8 cellular contexts compared by ENCODE assay signal in genomic region chr10:110221721-110222261, GRCh38.
DNase-seq lines count a peak whose midpoint lies in the region; ATAC-seq and TF ChIP-seq lines count a peak whose summit lies in the region.

No MANE protein-coding gene starts in this region.

- ATAC-seq in HG02610 (IDR thresholded peaks at IDR 0.05; ENCODE audit: unreplicated experiment): peak; percentile 67
- no peak for ATAC-seq in GM19328 (IDR thresholded peaks at IDR 0.05; ENCODE audit: unreplicated experiment)

- peak; percentile 43 for DNase-seq in NCI-H1105 (lab: John Stamatoyannopoulos, UW)
- peak; percentile 28 to 39 (median 33) for DNase-seq in activated CD4-positive, CD25-positive, alpha-beta regulatory T cell (lab: John Stamatoyannopoulos, UW)
- peak in 57 of 61 donors; percentile 20 to 96 (median 74) for DNase-seq in caudate nucleus (lab: John Stamatoyannopoulos, UW)
- peak; percentile 81 for DNase-seq in kidney glomerular epithelial cell (lab: John Stamatoyannopoulos, UW)
- peak; percentile 74 to 77 for DNase-seq in stimulated activated CD4-positive, alpha-beta T cell treated with anti-CD3 and anti-CD28 coated beads, Interleukin-15, amount 100 ng/mL, for 48 hours (ENCODE audit: low read depth in 2 of 2)

- peak; percentile 16 for TF ChIP-seq CTCF in GM12873 (IDR thresholded peaks at IDR 0.05; ENCODE audit: insufficient read depth, low read depth, low read length, missing control alignments)

- H3K27ac ChIP-seq in caudate nucleus (ENCODE audit: low read depth, low read length): peak overlapping the region; percentile 95
